In genomic region chr5:142743677-142744441, GRCh38 we compare ENCODE assay signal across 13 cellular contexts. TPM values are rescaled to one million over a fixed set of nuclear protein-coding genes. Genes with fewer than 3 reads are reported as not detected.
A peak's percentile ranks its signal among the peaks of the same experiment; 100 is the strongest.
DNase-seq lines count a peak whose midpoint lies in the region; ATAC-seq and TF ChIP-seq lines count a peak whose summit lies in the region.
"Had no signal": no experiment of that assay in that cellular context is flagged by ENCODE, and none has a peak within 500 bp of the region (broad histone marks: within the 10 kb centered on the region; RNA-seq: fewer than 3 reads in every experiment).

No MANE protein-coding gene starts in this region.

- H3K4me1 ChIP-seq in SJCRH30 = peaks cover 8% of the 10 kb centered on the region

- ATAC-seq in CD4-positive, alpha-beta T cell (ENCODE audit: poor library complexity) = no peak

- H3K9me3 ChIP-seq in SJCRH30 (replicated peaks) = no peaks in the 10 kb centered on the region
- H3K9me3 ChIP-seq in CD4-positive, alpha-beta T cell (ENCODE audit: control insufficient read depth, low read length) = no peaks in the 10 kb centered on the region
- H3K9me3 ChIP-seq: BLaER1 treated with 17β-estradiol and CSF1 and Interleukin-3, amounts not matched to agents 10 nM and 100 nM had no signal

- intact Hi-C loops in CD4-positive, alpha-beta T cell (cut with DNase I, micrococcal nuclease) = loop anchor here in 1 of 2 experiments (10.0 kb wide), 2 partner anchors 1081 to 1221 kb away; no protein-coding TSS in a partner anchor

- H3K27me3 Mint-ChIP-seq in neural crest cell (ENCODE audit: low read depth) = no peaks in the 10 kb centered on the region
- peaks cover 11% of the 10 kb centered on the region for H3K27me3 Mint-ChIP-seq in CD4-positive, alpha-beta T cell

- no peaks in the 10 kb centered on the region for H3K36me3 ChIP-seq in SJCRH30
- H3K36me3 ChIP-seq: BLaER1 treated with 17β-estradiol and CSF1 and Interleukin-3, amounts not matched to agents 10 nM and 100 nM; brain microvascular endothelial cell had no signal

- H3K27ac ChIP-seq in SJCRH30 = no peak overlapping the region
- no peak overlapping the region for H3K27ac ChIP-seq in CD4-positive, alpha-beta T cell (ENCODE audit: low read depth, low read length)
- H3K27ac ChIP-seq: BLaER1 treated with 17β-estradiol and CSF1 and Interleukin-3, amounts not matched to agents 10 nM and 100 nM; brain microvascular endothelial cell had no signal

- H3K4me1 Mint-ChIP-seq in neural crest cell = peaks cover 26% of the 10 kb centered on the region
- H3K4me1 Mint-ChIP-seq in CD4-positive, alpha-beta T cell (ENCODE audit: low read depth) = no peaks in the 10 kb centered on the region

- in situ Hi-C loops in GM13977 (cut with MboI; ENCODE audit: low pct_unique_long_range_greater_than_20kb, low sequenced_read_pairs, unreplicated experiment) = loop anchor here (25.0 kb wide), 1 partner anchor 118 kb away; no protein-coding TSS in a partner anchor

- TF ChIP-seq CTCF in neural crest cell (conservative IDR thresholded peaks at IDR 0.05) = no peak
- TF ChIP-seq CTCF in CD4-positive, alpha-beta T cell (IDR thresholded peaks at IDR 0.05) = no peak
- TF ChIP-seq CTCF in GM13977 (IDR thresholded peaks at IDR 0.05; ENCODE audit: extremely low read depth, insufficient read depth, missing control alignments) = no peak

- DNase-seq in AG08395 (ENCODE audit: low spot score) (peak; percentile 26), SJCRH30 (peak in 1 of 2 experiments; percentile 60), fibroblast of peridontal ligament (ENCODE audit: extremely low read depth) (peak; percentile 24), neural crest cell (ENCODE audit: low read depth, low spot score) (no peak), glomerular visceral epithelial cell (ENCODE audit: extremely low spot score) (no peak), NCI-H345 treated with DMSO at 0.1 percent for 48 hours (lab: John Stamatoyannopoulos, UW; ENCODE audit: unreplicated experiment) (no peak), GM13977 (ENCODE audit: low spot score) (no peak)
- no peak for DNase-seq in CD4-positive, alpha-beta T cell
- DNase-seq: activated CD4-positive, alpha-beta T cell treated with anti-CD3 and anti-CD28 coated beads, Interleukin-2, amount 50 U/mL, for 48 hours; brain microvascular endothelial cell; NCI-H1436; stimulated activated naive CD4-positive, alpha-beta T cell treated with Interleukin-2 at 50 U/mL for 16 hours had no signal

- POLR2A ChIA-PET in CD4-positive, alpha-beta T cell (lab: Charles Lee) = no interaction called here

- H3K4me3 ChIP-seq in SJCRH30 = peak overlapping the region; percentile 8
- H3K4me3 ChIP-seq: BLaER1 treated with 17β-estradiol and CSF1 and Interleukin-3, amounts not matched to agents 10 nM and 100 nM had no signal

- no peaks in the 10 kb centered on the region for H3K27me3 ChIP-seq in SJCRH30
- H3K27me3 ChIP-seq in CD4-positive, alpha-beta T cell (ENCODE audit: control insufficient read depth, insufficient read depth, low read length) = no peaks in the 10 kb centered on the region
- H3K27me3 ChIP-seq: BLaER1 treated with 17β-estradiol and CSF1 and Interleukin-3, amounts not matched to agents 10 nM and 100 nM; brain microvascular endothelial cell had no signal

- H3K36me3 Mint-ChIP-seq in neural crest cell (ENCODE audit: low read depth) = no peaks in the 10 kb centered on the region
- H3K36me3 Mint-ChIP-seq in CD4-positive, alpha-beta T cell (ENCODE audit: low read depth) = no peaks in the 10 kb centered on the region

- CTCF ChIA-PET in CD4-positive, alpha-beta T cell (lab: Charles Lee) = interaction anchor here (0.6 to 0.9 kb wide), 2 partner anchors 17 to 31 kb away, joined by 3 to 5 read pairs; no protein-coding TSS in a partner anchor

- peak overlapping the region; percentile 80 for H3K27ac Mint-ChIP-seq in neural crest cell (ENCODE audit: unreplicated experiment)
- no peak overlapping the region for H3K27ac Mint-ChIP-seq in CD4-positive, alpha-beta T cell

- peaks cover 3% of the 10 kb centered on the region for H3K9me3 Mint-ChIP-seq in neural crest cell
- H3K9me3 Mint-ChIP-seq in CD4-positive, alpha-beta T cell = no peaks in the 10 kb centered on the region

- no peak overlapping the region for H3K4me3 Mint-ChIP-seq in neural crest cell
- no peak overlapping the region for H3K4me3 Mint-ChIP-seq in CD4-positive, alpha-beta T cell

RNA-seq across cellular contexts. Expression of gene ARHGAP26, which starts 26.3 kb away (rescaled TPM):
- 16.9 and 18.8 TPM in 2 replicates for total RNA-seq in SJCRH30 (2014; rRNA removed; shearing (Covaris generic))
- total RNA-seq in neural crest cell = 4.9 and 5.5 TPM in 2 replicates
- total RNA-seq in CD4-positive, alpha-beta T cell = 10 to 100 TPM; 24.9 to 27.3 TPM

RNA-seq across cellular contexts. Expression of gene FGF1, which starts 58.0 kb away (rescaled TPM):
- not detected in 2 replicates for total RNA-seq in SJCRH30 (2014; rRNA removed; shearing (Covaris generic))
- not detected in 2 replicates for total RNA-seq in neural crest cell
- not detected for total RNA-seq in CD4-positive, alpha-beta T cell

Comparison
In these comparisons a context has a peak if more than half of its experiments do, and no peak if none do; other contexts are left out.
1. DNase-seq: peak in AG08395 (single experiment) and fibroblast of peridontal ligament (single experiment); none in neural crest cell (single experiment), glomerular visceral epithelial cell (single experiment), CD4-positive, alpha-beta T cell (0 of 10), NCI-H345 treated with DMSO at 0.1 percent for 48 hours (single experiment) and GM13977 (single experiment).